Comparison of ENCODE assay signal across 11 cellular contexts in genomic region chr17:49240619-49241018, GRCh38. TPM values are rescaled to one million over a fixed set of nuclear protein-coding genes. Genes with fewer than 3 reads are reported as not detected.
"Had no signal": no experiment of that assay in that cellular context is flagged by ENCODE, and none has a peak within 500 bp of the region (broad histone marks: within the 10 kb centered on the region; RNA-seq: fewer than 3 reads in every experiment).

No MANE protein-coding gene starts in this region.

- H3K4me1 ChIP-seq: HAP-1 had no signal

- H3K9me3 ChIP-seq: HAP-1 had no signal

- H3K27ac ChIP-seq: GM23248, HL-60 had no signal

- H3K4me3 ChIP-seq: GM23248, HAP-1 had no signal

- H3K36me3 ChIP-seq: HAP-1 had no signal

- H3K9ac ChIP-seq: GM23248 had no signal

- ATAC-seq: HCT116 had no signal

- H2AFZ ChIP-seq: GM23248 had no signal

- DNase-seq: GM23248, GOT3, H7, HFFc6, IMR-90, KBM-7 had no signal

RNA-seq across cellular contexts. Expression of gene PHOSPHO1, which starts 10.0 kb away (rescaled TPM):
- total RNA-seq: GM23248, HT1080 had no signal
- polyA plus RNA-seq: GM23248 had no signal

RNA-seq across cellular contexts. Expression of gene ABI3, which starts 30.1 kb away (rescaled TPM):
- total RNA-seq: GM23248, H4 had no signal
- polyA plus RNA-seq: GM23248 had no signal

RNA-seq across cellular contexts. Expression of gene GNGT2, which starts 30.2 kb away (rescaled TPM):
- total RNA-seq: GM23248, H7, HFFc6 had no signal
- polyA plus RNA-seq: GM23248 had no signal
